Comparison of ENCODE assay signal across 22 cellular contexts in the genomic region with DNA sequence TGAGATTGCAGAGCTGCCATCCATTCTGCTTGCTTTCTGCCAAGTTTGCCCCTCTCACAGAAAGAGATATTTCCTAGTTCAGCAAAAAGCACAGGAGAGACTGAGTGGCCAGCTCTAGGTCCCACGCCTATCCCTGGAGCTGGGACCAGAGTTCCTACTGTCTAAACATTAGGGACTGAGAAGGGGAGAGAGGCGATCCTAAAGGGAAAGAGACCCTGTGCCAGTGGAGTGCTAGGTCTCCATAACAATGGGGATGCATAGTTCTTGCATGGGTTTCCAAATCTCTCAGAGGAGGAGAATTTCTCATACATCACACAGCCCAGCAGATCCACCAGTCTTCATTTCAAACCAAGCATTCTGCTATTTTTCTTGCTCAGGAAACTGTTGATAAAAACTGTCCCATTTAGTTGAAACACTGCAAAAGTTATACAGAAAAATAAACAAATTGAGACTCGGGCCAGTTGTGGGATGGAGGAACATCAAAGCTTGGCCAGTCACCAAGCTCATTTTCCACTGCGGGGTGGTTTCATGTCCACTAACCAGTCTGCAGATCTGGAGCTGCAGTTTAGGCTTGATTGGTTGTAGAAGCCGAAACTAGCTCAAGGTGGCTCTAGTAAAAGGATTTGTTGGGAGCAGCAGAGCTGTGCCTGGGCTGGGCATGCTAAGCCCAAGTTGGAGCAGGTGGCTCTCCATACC.
"Had no signal": no experiment of that assay in that cellular context is flagged by ENCODE, and none has a peak within 500 bp of the region (broad histone marks: within the 10 kb centered on the region; RNA-seq: fewer than 3 reads in every experiment).

No MANE protein-coding gene starts in this region.

- H3K4me2 ChIP-seq: hepatocyte had no signal

- H3K27me3 ChIP-seq: esophagus squamous epithelium, hepatocyte, neutrophil, right lobe of liver, testis, tibial nerve, upper lobe of right lung, vagina had no signal

- H3K27ac Mint-ChIP-seq: stimulated activated memory B cell treated with anti-CD40 and anti-IgM and Interleukin-4, amounts not matched to agents 10 μg/mL and 1 μg/mL and 100 μg/mL, for 72 hours had no signal

- H2AFZ ChIP-seq: hepatocyte had no signal

- ATAC-seq: left colon; naive thymus-derived CD4-positive, alpha-beta T cell; psoas muscle; right lobe of liver; stimulated activated memory B cell treated with anti-CD40 and anti-IgM and Interleukin-4, amounts not matched to agents 10 μg/mL and 1 μg/mL and 100 μg/mL, for 72 hours; stimulated activated naive CD8-positive, alpha-beta T cell treated with anti-CD3 and anti-CD28 coated beads, Interleukin-15, amount 100 ng/mL, for 72 hours; upper lobe of right lung had no signal

- H3K79me2 ChIP-seq: hepatocyte had no signal

- H3K4me3 ChIP-seq: esophagus squamous epithelium, hepatocyte, lung, psoas muscle, right lobe of liver, testis, tibial nerve, upper lobe of right lung, vagina had no signal

- H3K27me3 Mint-ChIP-seq: naive thymus-derived CD4-positive, alpha-beta T cell; stimulated activated memory B cell treated with anti-CD40 and anti-IgM and Interleukin-4, amounts not matched to agents 10 μg/mL and 1 μg/mL and 100 μg/mL, for 72 hours; stimulated activated naive CD8-positive, alpha-beta T cell treated with anti-CD3 and anti-CD28 coated beads, Interleukin-15, amount 100 ng/mL, for 72 hours had no signal

- H3K9me3 ChIP-seq: esophagus squamous epithelium, neutrophil, psoas muscle, right lobe of liver, testis, tibial nerve, upper lobe of right lung, vagina had no signal

- DNase-seq: effector memory CD4-positive, alpha-beta T cell; esophagus squamous epithelium; foreskin melanocyte; head of caudate nucleus; left colon; left ventricle myocardium superior; mesendoderm; naive thymus-derived CD4-positive, alpha-beta T cell; psoas muscle; retina; right lobe of liver; stimulated activated CD4-positive, alpha-beta T cell treated with anti-CD3 and anti-CD28 coated beads, Interleukin-4, amount 100 ng/mL, for 1 hour; stimulated activated naive CD8-positive, alpha-beta T cell treated with anti-CD3 and anti-CD28 coated beads, Interleukin-15, amount 100 ng/mL, for 72 hours; testis; upper lobe of right lung had no signal

- H3K36me3 ChIP-seq: esophagus squamous epithelium, neutrophil, right lobe of liver, upper lobe of right lung, vagina had no signal

- H3K4me1 ChIP-seq: right lobe of liver, testis, vagina had no signal

- H3K27ac ChIP-seq: epithelial cell of prostate, esophagus squamous epithelium, hepatocyte, neutrophil, psoas muscle, right lobe of liver, testis, tibial nerve, upper lobe of right lung, vagina had no signal

- H3K4me3 Mint-ChIP-seq: naive thymus-derived CD4-positive, alpha-beta T cell; stimulated activated memory B cell treated with anti-CD40 and anti-IgM and Interleukin-4, amounts not matched to agents 10 μg/mL and 1 μg/mL and 100 μg/mL, for 72 hours; stimulated activated naive CD8-positive, alpha-beta T cell treated with anti-CD3 and anti-CD28 coated beads, Interleukin-15, amount 100 ng/mL, for 72 hours had no signal
